7 cellular contexts compared by ENCODE assay signal in genomic region chr15:49645937-49646336, GRCh38. TPM values are rescaled to one million over a fixed set of nuclear protein-coding genes. Genes with fewer than 3 reads are reported as not detected.
DNase-seq lines count a peak whose midpoint lies in the region; ATAC-seq and TF ChIP-seq lines count a peak whose summit lies in the region.

No MANE protein-coding gene starts in this region.

- H3K9me3 ChIP-seq in IMR-90 (ENCODE audit: control insufficient read depth, insufficient read depth, low read length): no peaks in the 10 kb centered on the region
- H3K9me3 ChIP-seq in thyroid gland: no peaks in the 10 kb centered on the region
- no peaks in the 10 kb centered on the region for H3K9me3 ChIP-seq in Caco-2

- H3K4me3 ChIP-seq in IMR-90 (ENCODE audit: insufficient read depth, low read depth, low read length) (no peak overlapping the region), thyroid gland (replicated peaks in 1 of 3) (no peak overlapping the region), Caco-2 (ENCODE audit: low read depth, low read length) (no peak overlapping the region)

- H3K27ac ChIP-seq in IMR-90 (ENCODE audit: insufficient read depth, low read length) (peak overlapping the region; percentile 39; the same call in 1 of the 2 replicates), RWPE1 (no peak overlapping the region), thyroid gland (peak overlapping the region; percentile 80 to 84 (median 81))

- no peak overlapping the region for H3K4me3 Mint-ChIP-seq in activated CD4-positive, alpha-beta T cell treated with anti-CD3 and anti-CD28 coated beads, Interleukin-2, amount 10 ng/mL, durations not matched to agents 24 days and 14 days
- H3K4me3 Mint-ChIP-seq in Caco-2 (ENCODE audit: unreplicated experiment): no peak overlapping the region
- H3K4me3 Mint-ChIP-seq in activated CD4-positive, alpha-beta memory T cell treated with anti-CD3 and anti-CD28 coated beads, Interleukin-2, amount 10 ng/mL, durations not matched to agents 7 days and 5 days: no peak overlapping the region

- H3K36me3 Mint-ChIP-seq in activated CD4-positive, alpha-beta T cell treated with anti-CD3 and anti-CD28 coated beads, Interleukin-2, amount 10 ng/mL, durations not matched to agents 24 days and 14 days (ENCODE audit: low read depth): peaks cover 19% of the 10 kb centered on the region
- no peaks in the 10 kb centered on the region for H3K36me3 Mint-ChIP-seq in Caco-2 (ENCODE audit: insufficient read depth, unreplicated experiment)
- peaks cover 4% of the 10 kb centered on the region for H3K36me3 Mint-ChIP-seq in activated CD4-positive, alpha-beta memory T cell treated with anti-CD3 and anti-CD28 coated beads, Interleukin-2, amount 10 ng/mL, durations not matched to agents 7 days and 5 days (ENCODE audit: low read depth)

- peaks cover 2% of the 10 kb centered on the region; the same call in 1 of the 2 replicates for H3K9me1 ChIP-seq in IMR-90 (ENCODE audit: insufficient read depth, low read length)

- H2BK15ac ChIP-seq in IMR-90 (ENCODE audit: low read depth, low read length): 0 out of 3 replicates have a peak overlapping the region, but pooled peaks have one; percentile 19

- no peak overlapping the region for H3K56ac ChIP-seq in IMR-90 (ENCODE audit: extremely low read depth, insufficient read depth, low read length)

- no peak overlapping the region for H4K5ac ChIP-seq in IMR-90 (ENCODE audit: low read depth, low read length)

- peak overlapping the region; percentile 48 for H2BK5ac ChIP-seq in IMR-90 (ENCODE audit: low read depth, low read length, poor library complexity, severe bottlenecking)

- H3K79me1 ChIP-seq in IMR-90 (ENCODE audit: low read depth in 1 of 2, low read length in 2 of 2): peaks cover 6 to 17% of the 10 kb centered on the region in 2 experiments; a peak in 2 of 4 replicates

- in situ Hi-C loops in IMR-90 (cut with MboI; ENCODE audit: low sequenced_read_pairs): no loop called here

- H3K18ac ChIP-seq in IMR-90 (ENCODE audit: low read depth, low read length): peak overlapping the region; percentile 59; the same call in 1 of the 2 replicates

- H3K9me3 Mint-ChIP-seq in activated CD4-positive, alpha-beta T cell treated with anti-CD3 and anti-CD28 coated beads, Interleukin-2, amount 10 ng/mL, durations not matched to agents 24 days and 14 days: peaks cover 4% of the 10 kb centered on the region
- H3K9me3 Mint-ChIP-seq in Caco-2 (ENCODE audit: unreplicated experiment): no peaks in the 10 kb centered on the region
- H3K9me3 Mint-ChIP-seq in activated CD4-positive, alpha-beta memory T cell treated with anti-CD3 and anti-CD28 coated beads, Interleukin-2, amount 10 ng/mL, durations not matched to agents 7 days and 5 days: no peaks in the 10 kb centered on the region

- H4K91ac ChIP-seq in IMR-90 (ENCODE audit: insufficient read depth, low read depth, low read length): no peak overlapping the region; the same call in 1 of the 2 replicates

- H2AFZ ChIP-seq in IMR-90 (replicated peaks; ENCODE audit: low read length, poor library complexity): no peak overlapping the region

- no peak overlapping the region for H3K4me2 ChIP-seq in IMR-90 (ENCODE audit: low read depth, low read length)

- peak overlapping the region; percentile 40; the same call in 1 of the 2 replicates for H2AK5ac ChIP-seq in IMR-90 (ENCODE audit: low read depth, low read length)

- H3K27me3 ChIP-seq in IMR-90 (ENCODE audit: control insufficient read depth, insufficient read depth, low read length) (no peaks in the 10 kb centered on the region), thyroid gland (no peaks in the 10 kb centered on the region), Caco-2 (replicated peaks; ENCODE audit: control insufficient read depth, insufficient read depth, low read length) (no peaks in the 10 kb centered on the region)

- H4K20me1 ChIP-seq in IMR-90 (ENCODE audit: insufficient read depth, low read length): no peaks in the 10 kb centered on the region

- H3K4ac ChIP-seq in IMR-90 (ENCODE audit: low read depth, low read length): peak overlapping the region; percentile 1; the same call in 1 of the 2 replicates

- 0 out of 2 replicates have a peak overlapping the region, but pooled peaks have one; percentile 8 for H3K14ac ChIP-seq in IMR-90 (replicated peaks; ENCODE audit: low read depth, low read length)

- TF ChIP-seq CTCF in IMR-90 (conservative IDR thresholded peaks at IDR 0.05; ENCODE audit: low read depth, low read length): no peak
- no peak for TF ChIP-seq CTCF in RWPE1 (conservative IDR thresholded peaks at IDR 0.05; ENCODE audit: low read depth)
- no peak for TF ChIP-seq CTCF in thyroid gland (IDR thresholded peaks at IDR 0.05)
- TF ChIP-seq CTCF in Caco-2 (IDR thresholded peaks at IDR 0.05; ENCODE audit: insufficient read depth in 1 of 2, low read depth in 1 of 2, low read length in 1 of 2, severe bottlenecking in 1 of 2, unreplicated experiment in 1 of 2): no peak

- BruUV-seq in IMR-90 (replicated peaks; lab: Mats Ljungman, UMichigan): no TSS peak
- BruUV-seq in Caco-2 (replicated peaks; lab: Mats Ljungman, UMichigan): no TSS peak

- TF ChIP-seq RAD21 in IMR-90 (IDR thresholded peaks at IDR 0.05; ENCODE audit: low read length): no peak

- no peak overlapping the region for H2AK9ac ChIP-seq in IMR-90 (replicated peaks; ENCODE audit: low read depth, low read length, poor library complexity)

- no peaks in the 10 kb centered on the region for H3K4me1 Mint-ChIP-seq in activated CD4-positive, alpha-beta T cell treated with anti-CD3 and anti-CD28 coated beads, Interleukin-2, amount 10 ng/mL, durations not matched to agents 24 days and 14 days
- H3K4me1 Mint-ChIP-seq in Caco-2 (ENCODE audit: low read depth, unreplicated experiment): no peaks in the 10 kb centered on the region
- no peaks in the 10 kb centered on the region for H3K4me1 Mint-ChIP-seq in activated CD4-positive, alpha-beta memory T cell treated with anti-CD3 and anti-CD28 coated beads, Interleukin-2, amount 10 ng/mL, durations not matched to agents 7 days and 5 days

- H4K8ac ChIP-seq in IMR-90 (ENCODE audit: low read depth in 2 of 2, low read length in 2 of 2): peak overlapping the region in 1 of 2 experiments; percentile 23; a peak in 1 of 4 replicates

- no peak for TF ChIP-seq POLR2A in IMR-90 (IDR thresholded peaks at IDR 0.05; ENCODE audit: low read depth, low read length)
- no peak for TF ChIP-seq POLR2A in thyroid gland (IDR thresholded peaks at IDR 0.05)

- H3K4me1 ChIP-seq in IMR-90 (ENCODE audit: control insufficient read depth, insufficient read depth, low read length) (peaks cover 12% of the 10 kb centered on the region), thyroid gland (peaks cover 34 to 43% of the 10 kb centered on the region in 2 donors), Caco-2 (no peaks in the 10 kb centered on the region)

- no peak overlapping the region for H3K9ac ChIP-seq in IMR-90 (ENCODE audit: low read depth, low read length)

- dilution Hi-C loops in IMR-90 (cut with HindIII; ENCODE audit: low sequenced_read_pairs, unreplicated experiment): no loop called here

- 0 out of 2 replicates have a peak, but pooled peaks have one; percentile 31 for ATAC-seq in IMR-90 (ENCODE audit: low read depth)

- H3K23ac ChIP-seq in IMR-90 (ENCODE audit: low read depth, low read length): no peak overlapping the region

- intact Hi-C loops in IMR-90 (cut with micrococcal nuclease) (no loop called here), thyroid gland (cut with DNase I) (no loop called here), Caco-2 (cut with micrococcal nuclease; ENCODE audit: unreplicated experiment) (no loop called here)
- intact Hi-C loops in activated CD4-positive, alpha-beta T cell treated with anti-CD3 and anti-CD28 coated beads, Interleukin-2, amount 10 ng/mL, durations not matched to agents 24 days and 14 days (cut with micrococcal nuclease): no loop called here

- peak; percentile 81 for DNase-seq in IMR-90
- peak; percentile 32 for DNase-seq in RWPE1 (ENCODE audit: low spot score)
- DNase-seq in fibroblast of the conjunctiva (ENCODE audit: low read depth): peak; percentile 60
- DNase-seq in thyroid gland: peak; percentile 96 to 97
- DNase-seq in activated CD4-positive, alpha-beta T cell treated with anti-CD3 and anti-CD28 coated beads, Interleukin-2, amount 10 ng/mL, durations not matched to agents 24 days and 14 days: no peak
- no peak for DNase-seq in Caco-2
- DNase-seq in activated CD4-positive, alpha-beta memory T cell treated with anti-CD3 and anti-CD28 coated beads, Interleukin-2, amount 10 ng/mL, durations not matched to agents 7 days and 5 days: no peak

- H3K36me3 ChIP-seq in IMR-90 (ENCODE audit: control insufficient read depth, insufficient read depth, low read length) (peaks cover 10% of the 10 kb centered on the region), thyroid gland (no peaks in the 10 kb centered on the region), Caco-2 (ENCODE audit: control insufficient read depth, insufficient read depth, low read length) (no peaks in the 10 kb centered on the region)

- 0 out of 2 replicates have a peak overlapping the region, but pooled peaks have one; percentile 7 for H2BK120ac ChIP-seq in IMR-90 (ENCODE audit: low read depth, low read length)

- POLR2A ChIA-PET in IMR-90 (lab: Charles Lee; ENCODE audit: unreplicated experiment) (interaction anchor here (0.6 kb wide), 1 partner anchor 357 kb away, joined by 5 read pairs; no protein-coding TSS in a partner anchor), RWPE1 (lab: Yijun Ruan, JAX; ENCODE audit: low non-redundant PET) (no interaction called here), Caco-2 (lab: Charles Lee) (no interaction called here)
- POLR2A ChIA-PET in activated CD4-positive, alpha-beta memory T cell treated with anti-CD3 and anti-CD28 coated beads, Interleukin-2, amount 10 ng/mL, durations not matched to agents 7 days and 5 days (lab: Charles Lee): no interaction called here

- CTCF ChIA-PET in IMR-90 (lab: Yijun Ruan, JAX): no interaction called here
- CTCF ChIA-PET in RWPE1 (lab: Yijun Ruan, JAX): no interaction called here
- CTCF ChIA-PET in Caco-2 (lab: Charles Lee): no interaction called here
- CTCF ChIA-PET in activated CD4-positive, alpha-beta memory T cell treated with anti-CD3 and anti-CD28 coated beads, Interleukin-2, amount 10 ng/mL, durations not matched to agents 7 days and 5 days (lab: Charles Lee): no interaction called here

- no peak overlapping the region for H3K27ac Mint-ChIP-seq in activated CD4-positive, alpha-beta T cell treated with anti-CD3 and anti-CD28 coated beads, Interleukin-2, amount 10 ng/mL, durations not matched to agents 24 days and 14 days
- H3K27ac Mint-ChIP-seq in Caco-2 (ENCODE audit: unreplicated experiment): no peak overlapping the region
- no peak overlapping the region for H3K27ac Mint-ChIP-seq in activated CD4-positive, alpha-beta memory T cell treated with anti-CD3 and anti-CD28 coated beads, Interleukin-2, amount 10 ng/mL, durations not matched to agents 7 days and 5 days

- no peak overlapping the region for H2BK20ac ChIP-seq in IMR-90 (ENCODE audit: low read depth, low read length)

- no peaks in the 10 kb centered on the region for H3K27me3 Mint-ChIP-seq in activated CD4-positive, alpha-beta T cell treated with anti-CD3 and anti-CD28 coated beads, Interleukin-2, amount 10 ng/mL, durations not matched to agents 24 days and 14 days
- no peaks in the 10 kb centered on the region for H3K27me3 Mint-ChIP-seq in Caco-2 (ENCODE audit: insufficient read depth, unreplicated experiment)
- H3K27me3 Mint-ChIP-seq in activated CD4-positive, alpha-beta memory T cell treated with anti-CD3 and anti-CD28 coated beads, Interleukin-2, amount 10 ng/mL, durations not matched to agents 7 days and 5 days: no peaks in the 10 kb centered on the region

RNA-seq across cellular contexts. Expression of gene DTWD1, which starts 25.1 kb away (rescaled TPM):
- total RNA-seq in IMR-90 (2012; rRNA removed): 20.1 and 24.4 TPM in 2 replicates
- 12.6 and 19.9 TPM in 2 replicates for polyA plus RNA-seq in IMR-90 (2012; rRNA removed)
- 1.4 and 2.0 TPM in 2 replicates for polyA plus RNA-seq in IMR-90 (2012; cell fraction: cytosol; rRNA removed)
- 1.4 and 20.7 TPM in 2 replicates for polyA plus RNA-seq in IMR-90 (2012; cell fraction: nucleus; rRNA removed; ENCODE audit: low replicate concordance)
- total RNA-seq in thyroid gland: 10 to 100 TPM; 16.2 to 36.0 (median 27.8) TPM
- total RNA-seq in activated CD4-positive, alpha-beta T cell treated with anti-CD3 and anti-CD28 coated beads, Interleukin-2, amount 10 ng/mL, durations not matched to agents 24 days and 14 days: 24.9 and 25.8 TPM in 2 replicates
- 11.9 and 14.4 TPM in 2 replicates for total RNA-seq in Caco-2 (2022)
- 10 to 100 TPM; 12.5 to 13.4 TPM for total RNA-seq in activated CD4-positive, alpha-beta memory T cell treated with anti-CD3 and anti-CD28 coated beads, Interleukin-2, amount 10 ng/mL, durations not matched to agents 7 days and 5 days

RNA-seq across cellular contexts. Expression of gene FAM227B, which starts 25.3 kb away (rescaled TPM):
- 1.8 and 2.5 TPM in 2 replicates for total RNA-seq in IMR-90 (2012; rRNA removed)
- polyA plus RNA-seq in IMR-90 (2012; rRNA removed): 2.6 and 3.0 TPM in 2 replicates
- 0.36 and 0.40 TPM in 2 replicates for polyA plus RNA-seq in IMR-90 (2012; cell fraction: cytosol; rRNA removed)
- 0.36 and 1.4 TPM in 2 replicates for polyA plus RNA-seq in IMR-90 (2012; cell fraction: nucleus; rRNA removed; ENCODE audit: low replicate concordance)
- 10 to 100 TPM; 13.3 to 16.7 (median 15.2) TPM for total RNA-seq in thyroid gland
- total RNA-seq in activated CD4-positive, alpha-beta T cell treated with anti-CD3 and anti-CD28 coated beads, Interleukin-2, amount 10 ng/mL, durations not matched to agents 24 days and 14 days: 2.1 and 2.7 TPM in 2 replicates
- 1.1 and 2.3 TPM in 2 replicates for total RNA-seq in Caco-2 (2022)
- 1 to 10 TPM; 3.5 to 3.7 TPM for total RNA-seq in activated CD4-positive, alpha-beta memory T cell treated with anti-CD3 and anti-CD28 coated beads, Interleukin-2, amount 10 ng/mL, durations not matched to agents 7 days and 5 days

Comparison
In these comparisons a context has a peak if more than half of its experiments do, and no peak if none do; other contexts are left out.
1. DNase-seq: peak in IMR-90 (single experiment), RWPE1 (single experiment), fibroblast of the conjunctiva (single experiment) and thyroid gland (2 of 2); none in activated CD4-positive, alpha-beta T cell treated with anti-CD3 and anti-CD28 coated beads, Interleukin-2, amount 10 ng/mL, durations not matched to agents 24 days and 14 days (single experiment), Caco-2 (0 of 2) and activated CD4-positive, alpha-beta memory T cell treated with anti-CD3 and anti-CD28 coated beads, Interleukin-2, amount 10 ng/mL, durations not matched to agents 7 days and 5 days (single experiment).